Comparison of ENCODE assay signal across 12 cellular contexts in genomic region chr13:92843549-92843948, GRCh38.
DNase-seq lines count a peak whose midpoint lies in the region; ATAC-seq and TF ChIP-seq lines count a peak whose summit lies in the region.
"Had no signal": no experiment of that assay in that cellular context is flagged by ENCODE, and none has a peak within 500 bp of the region (broad histone marks: within the 10 kb centered on the region; RNA-seq: fewer than 3 reads in every experiment).

No MANE protein-coding gene starts in this region.

- H3K36me3 Mint-ChIP-seq in WTC11: no peaks in the 10 kb centered on the region
- H3K36me3 Mint-ChIP-seq: naive thymus-derived CD8-positive, alpha-beta T cell had no signal

- H3K27me3 Mint-ChIP-seq in WTC11 (ENCODE audit: low read depth): no peaks in the 10 kb centered on the region
- H3K27me3 Mint-ChIP-seq: effector memory CD8-positive, alpha-beta T cell; naive thymus-derived CD8-positive, alpha-beta T cell had no signal

- no peaks in the 10 kb centered on the region for H3K27me3 ChIP-seq in suprapubic skin

- 0 out of 2 replicates have a peak, but pooled peaks cover 5% of the 10 kb centered on the region for H3K9me3 Mint-ChIP-seq in WTC11

- no peak for TF ChIP-seq CTCF in WTC11 (IDR thresholded peaks at IDR 0.05)
- no peak for TF ChIP-seq CTCF in suprapubic skin (IDR thresholded peaks at IDR 0.05)

- H3K9me3 ChIP-seq in suprapubic skin: no peaks in the 10 kb centered on the region

- DNase-seq in DMS79 treated with DMSO at 0.1 percent for 48 hours (lab: John Stamatoyannopoulos, UW): peak; percentile 36
- DNase-seq in DMS79 (lab: John Stamatoyannopoulos, UW): no peak
- peak; percentile 49 for DNase-seq in NAMALWA (ENCODE audit: low spot score)
- DNase-seq in WTC11 (ENCODE audit: low spot score): no peak
- DNase-seq in renal cortical epithelial cell (ENCODE audit: low read depth): peak; percentile 98
- no peak for DNase-seq in suprapubic skin (ENCODE audit: low spot score in 2 of 2)
- DNase-seq in T1000 (lab: John Stamatoyannopoulos, UW): no peak
- no peak for DNase-seq in middle frontal gyrus (ENCODE audit: extremely low spot score, low spot score)
- DNase-seq: 8988T; effector memory CD8-positive, alpha-beta T cell; naive thymus-derived CD8-positive, alpha-beta T cell; stimulated activated CD8-positive, alpha-beta memory T cell treated with anti-CD3 and anti-CD28 coated beads, Interleukin-4, amount 100 ng/mL, for 48 hours had no signal

- H3K36me3 ChIP-seq in suprapubic skin: no peaks in the 10 kb centered on the region

- no peak for TF ChIP-seq POLR2A in suprapubic skin (IDR thresholded peaks at IDR 0.05)

- H3K27ac ChIP-seq in suprapubic skin: no peak overlapping the region

- no peaks in the 10 kb centered on the region for H3K4me1 ChIP-seq in suprapubic skin

- POLR2A ChIA-PET in WTC11 (lab: Charles Lee): no interaction called here

- no peak overlapping the region for H3K27ac Mint-ChIP-seq in WTC11
- H3K27ac Mint-ChIP-seq: effector memory CD8-positive, alpha-beta T cell; naive thymus-derived CD8-positive, alpha-beta T cell had no signal

- CTCF ChIA-PET in WTC11 (lab: Charles Lee): no interaction called here

- 46% methylated on average over 4 of the region's 4 CpGs for WGBS in suprapubic skin

- H3K4me1 Mint-ChIP-seq in WTC11: peaks cover 7% of the 10 kb centered on the region
- H3K4me1 Mint-ChIP-seq: naive thymus-derived CD8-positive, alpha-beta T cell had no signal

- H3K4me3 ChIP-seq in suprapubic skin: no peak overlapping the region

- H3K4me3 Mint-ChIP-seq in WTC11: no peak overlapping the region
- H3K4me3 Mint-ChIP-seq: effector memory CD8-positive, alpha-beta T cell; naive thymus-derived CD8-positive, alpha-beta T cell had no signal

- no peak for ATAC-seq in WTC11
- ATAC-seq: effector memory CD8-positive, alpha-beta T cell; naive thymus-derived CD8-positive, alpha-beta T cell had no signal

- no peak for TF ChIP-seq EP300 in suprapubic skin (IDR thresholded peaks at IDR 0.05)

TF ChIP-seq in WTC11, 78 proteins besides CTCF, POLR2A, EP300 and RAD21:
- TF ChIP-seq ZNF425 (CRISPR knock-in tag; conservative IDR thresholded peaks at IDR 0.05) (no peak), ZNF121 (CRISPR knock-in tag; IDR thresholded peaks at IDR 0.05) (no peak), GRHL2 (CRISPR knock-in tag; IDR thresholded peaks at IDR 0.05; ENCODE audit: insufficient replicate concordance, severe bottlenecking) (no peak), CREB1 (CRISPR knock-in tag; IDR thresholded peaks at IDR 0.05) (no peak), ARID4B (CRISPR knock-in tag; IDR thresholded peaks at IDR 0.05; ENCODE audit: borderline replicate concordance) (no peak), GABPB1 (CRISPR knock-in tag; IDR thresholded peaks at IDR 0.05) (peak; percentile 44; the same call in 1 of the 2 replicates)

Comparison
In these comparisons a context has a peak if more than half of its experiments do, and no peak if none do; other contexts are left out.
1. DNase-seq: peak in DMS79 treated with DMSO at 0.1 percent for 48 hours (single experiment), NAMALWA (single experiment) and renal cortical epithelial cell (single experiment); none in DMS79 (single experiment), WTC11 (single experiment), suprapubic skin (0 of 2), T1000 (single experiment) and middle frontal gyrus (single experiment).